8 cellular contexts compared by ENCODE assay signal in genomic region chr14:34554540-34555250, GRCh38. TPM values are rescaled to one million over a fixed set of nuclear protein-coding genes. Genes with fewer than 3 reads are reported as not detected.
DNase-seq lines count a peak whose midpoint lies in the region; ATAC-seq, FAIRE-seq and TF ChIP-seq lines count a peak whose summit lies in the region.

No MANE protein-coding gene starts in this region.

- peak overlapping the region; percentile 24 for H3K4me3 Mint-ChIP-seq in endothelial cell (ENCODE audit: unreplicated experiment)

- H3K36me3 Mint-ChIP-seq in endothelial cell (ENCODE audit: low read depth, unreplicated experiment) = no peaks in the 10 kb centered on the region

- peaks cover 11% of the 10 kb centered on the region for H3K27me3 Mint-ChIP-seq in endothelial cell (ENCODE audit: unreplicated experiment)

- no peak for FAIRE-seq in RCC 7860 (lab: Jason Lieb, UNC)

- H3K27ac Mint-ChIP-seq in endothelial cell (ENCODE audit: unreplicated experiment) = peak overlapping the region; percentile 44

- no peak for ATAC-seq in HG03521 (IDR thresholded peaks at IDR 0.05; ENCODE audit: unreplicated experiment)
- no peak for ATAC-seq in GM19467 (IDR thresholded peaks at IDR 0.05; ENCODE audit: unreplicated experiment)

- H3K9me3 Mint-ChIP-seq in endothelial cell (ENCODE audit: unreplicated experiment) = no peaks in the 10 kb centered on the region

- DNase-seq in Daoy (ENCODE audit: low read depth) (peak; percentile 85), RCC 7860 (ENCODE audit: low spot score) (peak; percentile 35), endothelial cell (ENCODE audit: low spot score) (no peak), retina (peak; percentile 15), NCI-H524 treated with DMSO at 0.1 percent for 48 hours (lab: John Stamatoyannopoulos, UW) (no peak), NCI-H1092 (lab: John Stamatoyannopoulos, UW) (no peak)

- peaks cover 6% of the 10 kb centered on the region for H3K4me1 Mint-ChIP-seq in endothelial cell (ENCODE audit: unreplicated experiment)

- no peak for TF ChIP-seq CTCF in endothelial cell (IDR thresholded peaks at IDR 0.05; ENCODE audit: unreplicated experiment)

RNA-seq across cellular contexts. Expression of gene EAPP, which starts 15.2 kb away (rescaled TPM):
- total RNA-seq in Daoy (2014; rRNA removed; shearing (Covaris generic)) = 73.8 and 112 TPM in 2 replicates
- total RNA-seq in endothelial cell (ENCODE audit: unreplicated experiment) = 30.1 TPM

Comparison
In these comparisons a context has a peak if more than half of its experiments do, and no peak if none do; other contexts are left out.
1. DNase-seq: peak in Daoy (single experiment), RCC 7860 (single experiment) and retina (single experiment); none in endothelial cell (single experiment), NCI-H524 treated with DMSO at 0.1 percent for 48 hours (single experiment) and NCI-H1092 (single experiment).